Comparison of ENCODE assay signal across 8 cellular contexts in genomic region chr12:30796891-30797371, GRCh38. TPM values are rescaled to one million over a fixed set of nuclear protein-coding genes. Genes with fewer than 3 reads are reported as not detected.
DNase-seq lines count a peak whose midpoint lies in the region; ATAC-seq and TF ChIP-seq lines count a peak whose summit lies in the region.

No MANE protein-coding gene starts in this region.

- TF ChIP-seq POLR2A in upper lobe of left lung (IDR thresholded peaks at IDR 0.05), result no peak

- TF ChIP-seq CTCF in upper lobe of left lung (IDR thresholded peaks at IDR 0.05), result no peak

- WGBS in upper lobe of left lung, 2 donors, result 11 to 21% methylated on average over 22 of the region's 22 CpGs

- peaks cover 18 to 21% (median 20%) of the 10 kb centered on the region in 4 donors for H3K4me1 ChIP-seq in upper lobe of left lung

- H3K27me3 ChIP-seq in upper lobe of left lung, result peaks cover 0 to 7% (median 1%) of the 10 kb centered on the region in 4 donors

- no peak for ATAC-seq in upper lobe of left lung (ENCODE audit: low FRiP score in 2 of 2)
- no peak for ATAC-seq in GM19023 (IDR thresholded peaks at IDR 0.05; ENCODE audit: unreplicated experiment)
- ATAC-seq in GM21576 (IDR thresholded peaks at IDR 0.05; ENCODE audit: unreplicated experiment), result no peak

- DNase-seq in AG08395 (ENCODE audit: low spot score) (peak; percentile 32), HK-2 (ENCODE audit: unreplicated experiment) (peak; percentile 27), astrocyte of the hippocampus (ENCODE audit: low read depth, low spot score) (peak; percentile 53), kidney glomerular epithelial cell (lab: John Stamatoyannopoulos, UW) (peak; percentile 23), upper lobe of left lung (peak in 1 of 2 donors; percentile 35), KG1 (lab: John Stamatoyannopoulos, UW) (no peak)

- no peak for TF ChIP-seq EP300 in upper lobe of left lung (IDR thresholded peaks at IDR 0.05)

- H3K27ac ChIP-seq in upper lobe of left lung, result no peak overlapping the region

- no peaks in the 10 kb centered on the region for H3K9me3 ChIP-seq in upper lobe of left lung

- H3K4me3 ChIP-seq in upper lobe of left lung, result peak overlapping the region in 3 of 4 donors; percentile 53 to 66 (median 63)

- H3K36me3 ChIP-seq in upper lobe of left lung, result no peaks in the 10 kb centered on the region

RNA-seq across cellular contexts. Expression of gene CAPRIN2, which starts 42.2 kb away (rescaled TPM):
- total RNA-seq in upper lobe of left lung, result 100 to 1,000 TPM in 1 of 6 donors, 10 to 100 TPM in 5; 14.3 to 116 (median 31.1) TPM
